24 cellular contexts compared by ENCODE assay signal in genomic region chr10:129761166-129761565, GRCh38.
DNase-seq lines count a peak whose midpoint lies in the region; ATAC-seq and TF ChIP-seq lines count a peak whose summit lies in the region.
"Had no signal": no experiment of that assay in that cellular context is flagged by ENCODE, and none has a peak within 500 bp of the region (broad histone marks: within the 10 kb centered on the region; RNA-seq: fewer than 3 reads in every experiment).

No MANE protein-coding gene starts in this region.

- no peak overlapping the region for H3K4me3 Mint-ChIP-seq in activated CD4-positive, alpha-beta memory T cell treated with anti-CD3 and anti-CD28 coated beads, Interleukin-2, amount 10 ng/mL, durations not matched to agents 7 days and 5 days
- H3K4me3 Mint-ChIP-seq in activated CD4-positive, alpha-beta memory T cell treated with anti-CD3 and anti-CD28 coated beads for 36 hours: no peak overlapping the region
- no peak overlapping the region for H3K4me3 Mint-ChIP-seq in natural killer cell
- H3K4me3 Mint-ChIP-seq in natural killer cell treated with Interleukin-12 subunit alpha and Interleukin-12 subunit beta and Interleukin-15 and Interleukin-18, amount 100 ng/mL, for 72 hours: no peak overlapping the region
- no peak overlapping the region for H3K4me3 Mint-ChIP-seq in progenitor cell of endocrine pancreas (ENCODE audit: low read depth)
- H3K4me3 Mint-ChIP-seq: activated CD8-positive, alpha-beta T cell treated with anti-CD3 and anti-CD28 coated beads for 36 hours; activated T-cell treated with anti-CD3 and anti-CD28 coated beads, Interleukin-2, amount 50 U/mL, for 24 hours; CD14-positive monocyte; effector memory CD8-positive, alpha-beta T cell; naive B cell had no signal

- ATAC-seq in natural killer cell (no peak), GM19467 (IDR thresholded peaks at IDR 0.05; ENCODE audit: unreplicated experiment) (no peak)
- no peak for ATAC-seq in natural killer cell treated with Interleukin-12 subunit alpha and Interleukin-12 subunit beta and Interleukin-15 and Interleukin-18, amount 100 ng/mL, for 72 hours
- ATAC-seq: activated CD8-positive, alpha-beta T cell treated with anti-CD3 and anti-CD28 coated beads for 36 hours; effector memory CD8-positive, alpha-beta T cell; heart left ventricle had no signal

- no peak overlapping the region for H3K27ac Mint-ChIP-seq in activated CD4-positive, alpha-beta memory T cell treated with anti-CD3 and anti-CD28 coated beads, Interleukin-2, amount 10 ng/mL, durations not matched to agents 7 days and 5 days
- no peak overlapping the region for H3K27ac Mint-ChIP-seq in activated CD4-positive, alpha-beta memory T cell treated with anti-CD3 and anti-CD28 coated beads for 36 hours
- H3K27ac Mint-ChIP-seq in natural killer cell (no peak overlapping the region), progenitor cell of endocrine pancreas (no peak overlapping the region)
- no peak overlapping the region for H3K27ac Mint-ChIP-seq in natural killer cell treated with Interleukin-12 subunit alpha and Interleukin-12 subunit beta and Interleukin-15 and Interleukin-18, amount 100 ng/mL, for 72 hours
- H3K27ac Mint-ChIP-seq: activated CD8-positive, alpha-beta T cell treated with anti-CD3 and anti-CD28 coated beads for 36 hours; activated T-cell treated with anti-CD3 and anti-CD28 coated beads, Interleukin-2, amount 50 U/mL, for 24 hours; CD14-positive monocyte; effector memory CD8-positive, alpha-beta T cell; naive B cell had no signal

- peaks cover 6% of the 10 kb centered on the region for H3K4me1 Mint-ChIP-seq in activated CD4-positive, alpha-beta memory T cell treated with anti-CD3 and anti-CD28 coated beads, Interleukin-2, amount 10 ng/mL, durations not matched to agents 7 days and 5 days
- H3K4me1 Mint-ChIP-seq in activated CD4-positive, alpha-beta memory T cell treated with anti-CD3 and anti-CD28 coated beads for 36 hours (ENCODE audit: low read depth): peaks cover 3% of the 10 kb centered on the region
- H3K4me1 Mint-ChIP-seq in natural killer cell (peaks cover 11 to 17% of the 10 kb centered on the region in 2 donors), progenitor cell of endocrine pancreas (ENCODE audit: low read depth) (peaks cover 18% of the 10 kb centered on the region)
- peaks cover 0 to 6% of the 10 kb centered on the region in 2 donors for H3K4me1 Mint-ChIP-seq in natural killer cell treated with Interleukin-12 subunit alpha and Interleukin-12 subunit beta and Interleukin-15 and Interleukin-18, amount 100 ng/mL, for 72 hours (ENCODE audit: low read depth in 2 of 2)

- TF ChIP-seq CTCF in natural killer cell (IDR thresholded peaks at IDR 0.05) (no peak), progenitor cell of endocrine pancreas (IDR thresholded peaks at IDR 0.05; ENCODE audit: unreplicated experiment) (no peak)

- no peaks in the 10 kb centered on the region for H3K27me3 Mint-ChIP-seq in activated CD4-positive, alpha-beta memory T cell treated with anti-CD3 and anti-CD28 coated beads, Interleukin-2, amount 10 ng/mL, durations not matched to agents 7 days and 5 days
- no peaks in the 10 kb centered on the region for H3K27me3 Mint-ChIP-seq in activated CD4-positive, alpha-beta memory T cell treated with anti-CD3 and anti-CD28 coated beads for 36 hours
- no peaks in the 10 kb centered on the region for H3K27me3 Mint-ChIP-seq in natural killer cell (ENCODE audit: low read depth in 2 of 2)
- no peaks in the 10 kb centered on the region for H3K27me3 Mint-ChIP-seq in natural killer cell treated with Interleukin-12 subunit alpha and Interleukin-12 subunit beta and Interleukin-15 and Interleukin-18, amount 100 ng/mL, for 72 hours
- H3K27me3 Mint-ChIP-seq in progenitor cell of endocrine pancreas: peaks cover 75% of the 10 kb centered on the region
- H3K27me3 Mint-ChIP-seq: activated CD8-positive, alpha-beta T cell treated with anti-CD3 and anti-CD28 coated beads for 36 hours; activated T-cell treated with anti-CD3 and anti-CD28 coated beads, Interleukin-2, amount 50 U/mL, for 24 hours; effector memory CD8-positive, alpha-beta T cell; naive B cell had no signal

- CTCF ChIA-PET in activated CD4-positive, alpha-beta memory T cell treated with anti-CD3 and anti-CD28 coated beads, Interleukin-2, amount 10 ng/mL, durations not matched to agents 7 days and 5 days (lab: Charles Lee): no interaction called here
- CTCF ChIA-PET in activated CD4-positive, alpha-beta memory T cell treated with anti-CD3 and anti-CD28 coated beads for 36 hours (lab: Charles Lee): no interaction called here

- intact Hi-C loops in activated CD4-positive, alpha-beta memory T cell treated with anti-CD3 and anti-CD28 coated beads for 36 hours (cut with micrococcal nuclease): no loop called here
- intact Hi-C loops in natural killer cell (cut with micrococcal nuclease): no loop called here

- H3K9me3 Mint-ChIP-seq in activated CD4-positive, alpha-beta memory T cell treated with anti-CD3 and anti-CD28 coated beads, Interleukin-2, amount 10 ng/mL, durations not matched to agents 7 days and 5 days: peaks cover 7% of the 10 kb centered on the region
- peaks cover 1% of the 10 kb centered on the region for H3K9me3 Mint-ChIP-seq in activated CD4-positive, alpha-beta memory T cell treated with anti-CD3 and anti-CD28 coated beads for 36 hours
- H3K9me3 Mint-ChIP-seq in natural killer cell (no peaks in the 10 kb centered on the region), progenitor cell of endocrine pancreas (ENCODE audit: low read depth) (no peaks in the 10 kb centered on the region)
- no peaks in the 10 kb centered on the region for H3K9me3 Mint-ChIP-seq in natural killer cell treated with Interleukin-12 subunit alpha and Interleukin-12 subunit beta and Interleukin-15 and Interleukin-18, amount 100 ng/mL, for 72 hours
- H3K9me3 Mint-ChIP-seq: CD14-positive monocyte; effector memory CD8-positive, alpha-beta T cell had no signal

- POLR2A ChIA-PET in activated CD4-positive, alpha-beta memory T cell treated with anti-CD3 and anti-CD28 coated beads, Interleukin-2, amount 10 ng/mL, durations not matched to agents 7 days and 5 days (lab: Charles Lee): no interaction called here
- POLR2A ChIA-PET in activated CD4-positive, alpha-beta memory T cell treated with anti-CD3 and anti-CD28 coated beads for 36 hours (lab: Charles Lee): no interaction called here

- H3K36me3 Mint-ChIP-seq in activated CD4-positive, alpha-beta memory T cell treated with anti-CD3 and anti-CD28 coated beads, Interleukin-2, amount 10 ng/mL, durations not matched to agents 7 days and 5 days (ENCODE audit: low read depth): peaks cover 12% of the 10 kb centered on the region
- H3K36me3 Mint-ChIP-seq in activated CD4-positive, alpha-beta memory T cell treated with anti-CD3 and anti-CD28 coated beads for 36 hours: peaks cover 51% of the 10 kb centered on the region
- H3K36me3 Mint-ChIP-seq in natural killer cell: no peaks in the 10 kb centered on the region
- H3K36me3 Mint-ChIP-seq in natural killer cell treated with Interleukin-12 subunit alpha and Interleukin-12 subunit beta and Interleukin-15 and Interleukin-18, amount 100 ng/mL, for 72 hours: no peaks in the 10 kb centered on the region
- H3K36me3 Mint-ChIP-seq in progenitor cell of endocrine pancreas (ENCODE audit: insufficient read depth): no peaks in the 10 kb centered on the region

- DNase-seq in activated CD4-positive, alpha-beta memory T cell treated with anti-CD3 and anti-CD28 coated beads, Interleukin-2, amount 10 ng/mL, durations not matched to agents 7 days and 5 days: peak; percentile 10
- DNase-seq in activated CD4-positive, alpha-beta memory T cell treated with anti-CD3 and anti-CD28 coated beads for 36 hours: no peak
- peak; percentile 5 for DNase-seq in natural killer cell
- no peak for DNase-seq in natural killer cell treated with Interleukin-12 subunit alpha and Interleukin-12 subunit beta and Interleukin-15 and Interleukin-18, amount 100 ng/mL, for 72 hours (ENCODE audit: low spot score)
- DNase-seq in progenitor cell of endocrine pancreas (ENCODE audit: low spot score, unreplicated experiment): peak; percentile 5
- no peak for DNase-seq in HuH-7 (ENCODE audit: low spot score)
- no peak for DNase-seq in DMS153 (lab: John Stamatoyannopoulos, UW)
- DNase-seq: activated CD8-positive, alpha-beta T cell treated with anti-CD3 and anti-CD28 coated beads for 36 hours; activated T-cell treated with anti-CD3 and anti-CD28 coated beads, Interleukin-2, amount 50 U/mL, for 24 hours; brain microvascular endothelial cell; Calu3; effector memory CD8-positive, alpha-beta T cell; foreskin fibroblast; naive B cell; NCI-H146; NCI-H446 treated with DMSO at 0.1 percent for 48 hours; NCI-H82; retina; RPMI8226; stimulated activated CD4-positive, alpha-beta T cell treated with anti-CD3 and anti-CD28 coated beads, Interleukin-2, amount 100 ng/mL, for 48 hours; trophoblast cell had no signal

Comparison
In these comparisons a context has a peak if more than half of its experiments do, and no peak if none do; other contexts are left out.
1. DNase-seq: peak in activated CD4-positive, alpha-beta memory T cell treated with anti-CD3 and anti-CD28 coated beads, Interleukin-2, amount 10 ng/mL, durations not matched to agents 7 days and 5 days (single experiment), natural killer cell (single experiment) and progenitor cell of endocrine pancreas (single experiment); none in activated CD4-positive, alpha-beta memory T cell treated with anti-CD3 and anti-CD28 coated beads for 36 hours (single experiment), natural killer cell treated with Interleukin-12 subunit alpha and Interleukin-12 subunit beta and Interleukin-15 and Interleukin-18, amount 100 ng/mL, for 72 hours (single experiment), HuH-7 (single experiment) and DMS153 (single experiment).